Comparison of ENCODE assay signal across 9 cellular contexts in the genomic region with DNA sequence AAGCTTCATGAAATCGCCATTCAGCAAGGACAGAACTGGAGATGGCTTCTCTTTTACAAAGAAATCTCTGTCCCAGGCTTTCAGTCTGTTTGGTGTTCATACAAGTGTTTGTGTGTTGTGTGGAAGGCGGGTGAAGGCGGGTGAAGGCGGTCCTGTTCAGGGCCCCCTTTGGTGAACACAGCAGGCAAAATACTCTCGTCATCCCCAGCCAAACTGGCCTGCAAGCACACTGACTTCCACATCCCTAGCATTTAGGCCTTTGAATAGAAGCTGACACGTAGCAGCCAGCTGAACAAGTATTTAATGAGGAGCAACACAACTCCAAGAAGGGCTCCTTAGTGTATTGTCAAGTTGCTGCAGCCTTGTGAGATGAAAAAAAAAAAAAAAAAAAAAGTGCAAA.
DNase-seq lines count a peak whose midpoint lies in the region; ATAC-seq and TF ChIP-seq lines count a peak whose summit lies in the region.
"Had no signal": no experiment of that assay in that cellular context is flagged by ENCODE, and none has a peak within 500 bp of the region (broad histone marks: within the 10 kb centered on the region; RNA-seq: fewer than 3 reads in every experiment).

No MANE protein-coding gene starts in this region.

- no peaks in the 10 kb centered on the region for H3K27me3 ChIP-seq in heart left ventricle
- H3K27me3 ChIP-seq: neutrophil had no signal

- H3K4me3 ChIP-seq in heart left ventricle: peak overlapping the region in 1 of 12 donors; percentile 6

- peak; percentile 4 to 54 (median 38) for ATAC-seq in heart left ventricle
- peak; percentile 82 for ATAC-seq in sciatic nerve
- no peak for ATAC-seq in GM19328 (IDR thresholded peaks at IDR 0.05; ENCODE audit: unreplicated experiment)
- ATAC-seq in left colon: no peak
- ATAC-seq in GM18870 (IDR thresholded peaks at IDR 0.05; ENCODE audit: unreplicated experiment): no peak

- intact Hi-C loops in activated T-helper 1 cell treated with anti-CD3 and anti-CD28 coated beads, Interleukin-12 subunit alpha, Interleukin-12 subunit beta, Interleukin-2, Interleukin-4 antibody, amounts not matched to agents 30 ng/mL and 10 ng/mL and 1 ng/mL, durations not matched to agents 14 hours and 24 hours and 36 hours (cut with micrococcal nuclease): loop anchor here (2.0 kb wide), 1 partner anchor 14 kb away; no protein-coding TSS in a partner anchor
- intact Hi-C loops in heart left ventricle (cut with DNase I) (loop anchor here in 3 of 10 donors (5.0 to 10.0 kb wide), 5 partner anchors 73 to 448 kb away; a partner anchor contains a TSS), sciatic nerve (cut with DNase I) (no loop called here), left colon (cut with DNase I, micrococcal nuclease) (no loop called here)

- TF ChIP-seq CTCF in heart left ventricle (IDR thresholded peaks at IDR 0.05): no peak
- TF ChIP-seq CTCF in GM10266 (IDR thresholded peaks at IDR 0.05; ENCODE audit: control insufficient read depth, insufficient read depth, low read depth, missing control alignments): no peak

- H3K36me3 Mint-ChIP-seq in activated T-helper 1 cell treated with anti-CD3 and anti-CD28 coated beads, Interleukin-12 subunit alpha, Interleukin-12 subunit beta, Interleukin-2, Interleukin-4 antibody, amounts not matched to agents 30 ng/mL and 10 ng/mL and 1 ng/mL, durations not matched to agents 14 hours and 24 hours and 36 hours (ENCODE audit: low read depth): peaks cover 83% of the 10 kb centered on the region

- peak; percentile 73 for DNase-seq in ELF-1 (ENCODE audit: low read depth, low spot score)
- DNase-seq in activated T-helper 1 cell treated with anti-CD3 and anti-CD28 coated beads, Interleukin-12 subunit alpha, Interleukin-12 subunit beta, Interleukin-2, Interleukin-4 antibody, amounts not matched to agents 30 ng/mL and 10 ng/mL and 1 ng/mL, durations not matched to agents 14 hours and 24 hours and 36 hours (ENCODE audit: low spot score): no peak
- DNase-seq in heart left ventricle: peak in 4 of 5 donors; percentile 34 to 46 (median 42)
- DNase-seq in sciatic nerve (ENCODE audit: low spot score): peak; percentile 79
- no peak for DNase-seq in left colon
- DNase-seq in GM10266 (ENCODE audit: extremely low spot score): no peak

- H3K27ac ChIP-seq in heart left ventricle: peak overlapping the region; percentile 43 to 81 (median 71)

- no peaks in the 10 kb centered on the region for H3K27me3 Mint-ChIP-seq in activated T-helper 1 cell treated with anti-CD3 and anti-CD28 coated beads, Interleukin-12 subunit alpha, Interleukin-12 subunit beta, Interleukin-2, Interleukin-4 antibody, amounts not matched to agents 30 ng/mL and 10 ng/mL and 1 ng/mL, durations not matched to agents 14 hours and 24 hours and 36 hours (ENCODE audit: insufficient read depth)

- H3K36me3 ChIP-seq in heart left ventricle: peaks cover 0 to 87% (median 41%) of the 10 kb centered on the region in 9 donors

- peak overlapping the region; percentile 64 for H3K27ac Mint-ChIP-seq in activated T-helper 1 cell treated with anti-CD3 and anti-CD28 coated beads, Interleukin-12 subunit alpha, Interleukin-12 subunit beta, Interleukin-2, Interleukin-4 antibody, amounts not matched to agents 30 ng/mL and 10 ng/mL and 1 ng/mL, durations not matched to agents 14 hours and 24 hours and 36 hours

- peaks cover 7% of the 10 kb centered on the region for H3K9me3 Mint-ChIP-seq in activated T-helper 1 cell treated with anti-CD3 and anti-CD28 coated beads, Interleukin-12 subunit alpha, Interleukin-12 subunit beta, Interleukin-2, Interleukin-4 antibody, amounts not matched to agents 30 ng/mL and 10 ng/mL and 1 ng/mL, durations not matched to agents 14 hours and 24 hours and 36 hours

- TF ChIP-seq POLR2A in heart left ventricle (IDR thresholded peaks at IDR 0.05): no peak

- WGBS in heart left ventricle, 4 donors: 65 to 75% (median 73%) methylated on average over 6 of the region's 6 CpGs

- peak overlapping the region; percentile 72 for H3K4me3 Mint-ChIP-seq in activated T-helper 1 cell treated with anti-CD3 and anti-CD28 coated beads, Interleukin-12 subunit alpha, Interleukin-12 subunit beta, Interleukin-2, Interleukin-4 antibody, amounts not matched to agents 30 ng/mL and 10 ng/mL and 1 ng/mL, durations not matched to agents 14 hours and 24 hours and 36 hours

- H3K4me1 Mint-ChIP-seq in activated T-helper 1 cell treated with anti-CD3 and anti-CD28 coated beads, Interleukin-12 subunit alpha, Interleukin-12 subunit beta, Interleukin-2, Interleukin-4 antibody, amounts not matched to agents 30 ng/mL and 10 ng/mL and 1 ng/mL, durations not matched to agents 14 hours and 24 hours and 36 hours (ENCODE audit: low read depth): peaks cover 94% of the 10 kb centered on the region

- H3K9me3 ChIP-seq in heart left ventricle: no peaks in the 10 kb centered on the region
- H3K9me3 ChIP-seq: neutrophil had no signal

- H3K4me1 ChIP-seq in heart left ventricle: peaks cover 10 to 95% (median 75%) of the 10 kb centered on the region in 12 donors

Comparison
In these comparisons a context has a peak if more than half of its experiments do, and no peak if none do; other contexts are left out.
1. DNase-seq: peak in ELF-1 (single experiment), heart left ventricle (4 of 5) and sciatic nerve (single experiment); none in activated T-helper 1 cell treated with anti-CD3 and anti-CD28 coated beads, Interleukin-12 subunit alpha, Interleukin-12 subunit beta, Interleukin-2, Interleukin-4 antibody, amounts not matched to agents 30 ng/mL and 10 ng/mL and 1 ng/mL, durations not matched to agents 14 hours and 24 hours and 36 hours (single experiment), left colon (0 of 2) and GM10266 (single experiment).
2. ATAC-seq: peak in heart left ventricle (4 of 4) and sciatic nerve (single experiment); none in GM19328 (single experiment), left colon (single experiment) and GM18870 (single experiment).